1 cellular context compared by ENCODE assay signal in genomic region chr20:34888468-34888867, GRCh38.
TF ChIP-seq lines count a peak whose summit lies in the region.

No MANE protein-coding gene starts in this region.

TF ChIP-seq in K562, 482 proteins besides CTCF, POLR2A, EP300 and RAD21 (continued from another document and continues in another):
- TF ChIP-seq THAP12 (CRISPR knock-in tag; IDR thresholded peaks at IDR 0.05): no peak
- TF ChIP-seq CTCFL (IDR thresholded peaks at IDR 0.05; ENCODE audit: borderline replicate concordance, insufficient read depth, low read depth, low read length, poor library complexity, severe bottlenecking): no peak
- TF ChIP-seq E2F5 (CRISPR knock-in tag; IDR thresholded peaks at IDR 0.05): no peak
- TF ChIP-seq ZNF347 (CRISPR knock-in tag; IDR thresholded peaks at IDR 0.05; ENCODE audit: low read depth): no peak
- no peak for TF ChIP-seq ZNF280B (CRISPR knock-in tag; IDR thresholded peaks at IDR 0.05)
- no peak for TF ChIP-seq ZSCAN32 (CRISPR knock-in tag; IDR thresholded peaks at IDR 0.05)
- TF ChIP-seq ZNF134 (CRISPR knock-in tag; conservative IDR thresholded peaks at IDR 0.05): no peak
- no peak for TF ChIP-seq EWSR1 (IDR thresholded peaks at IDR 0.05; ENCODE audit: borderline replicate concordance, low read depth, partially characterized antibody)
- TF ChIP-seq ZNF444 (CRISPR knock-in tag; IDR thresholded peaks at IDR 0.05): no peak
- no peak for TF ChIP-seq SMAD2 (IDR thresholded peaks at IDR 0.05; ENCODE audit: low read depth, low read length)
- no peak for TF ChIP-seq WHSC1 (IDR thresholded peaks at IDR 0.05; ENCODE audit: low read length)
- TF ChIP-seq U2AF1 (optimal IDR thresholded peaks at IDR 0.05; ENCODE audit: low read depth, low read length): no peak
- TF ChIP-seq ZNF277 (CRISPR knock-in tag; IDR thresholded peaks at IDR 0.05; ENCODE audit: borderline replicate concordance): no peak
- no peak for TF ChIP-seq TEAD1 (CRISPR knock-in tag; IDR thresholded peaks at IDR 0.05)
- no peak for TF ChIP-seq E2F1 (CRISPR knock-in tag; IDR thresholded peaks at IDR 0.05)
- no peak for TF ChIP-seq BDP1 (IDR thresholded peaks at IDR 0.05; ENCODE audit: insufficient read depth, insufficient read length)
- TF ChIP-seq BRD4 (IDR thresholded peaks at IDR 0.05): no peak
- TF ChIP-seq NFE2L1 (tag; IDR thresholded peaks at IDR 0.05; ENCODE audit: borderline replicate concordance, low read depth): no peak
- no peak for TF ChIP-seq ZNF644 (tag; IDR thresholded peaks at IDR 0.05; ENCODE audit: low read depth)
- no peak for TF ChIP-seq TBP (optimal IDR thresholded peaks at IDR 0.05; ENCODE audit: low read depth, low read length)
- no peak for TF ChIP-seq TFAM (CRISPR knock-in tag; conservative IDR thresholded peaks at IDR 0.05)
- no peak for TF ChIP-seq POLR3A (IDR thresholded peaks at IDR 0.05; ENCODE audit: borderline replicate concordance, extremely low read depth, insufficient read depth, insufficient read length)
- TF ChIP-seq SNIP1 (IDR thresholded peaks at IDR 0.05; ENCODE audit: low read depth): no peak
- TF ChIP-seq RBBP5 (IDR thresholded peaks at IDR 0.05; ENCODE audit: borderline replicate concordance, insufficient read depth, low read length, poor library complexity, severe bottlenecking): no peak
- no peak for TF ChIP-seq ZNF707 (CRISPR knock-in tag; conservative IDR thresholded peaks at IDR 0.05)
- TF ChIP-seq ZNF75A (CRISPR knock-in tag; IDR thresholded peaks at IDR 0.05): no peak
- TF ChIP-seq ERF (CRISPR knock-in tag; IDR thresholded peaks at IDR 0.05): no peak
- peak; percentile 53 for TF ChIP-seq ZNF592 (IDR thresholded peaks at IDR 0.05)
- TF ChIP-seq ZNF41 (CRISPR knock-in tag; conservative IDR thresholded peaks at IDR 0.05): no peak
- TF ChIP-seq THRB (CRISPR knock-in tag; conservative IDR thresholded peaks at IDR 0.05): 0 out of 2 replicates have a peak, but pooled peaks have one; percentile 54
- TF ChIP-seq ZBTB8A (IDR thresholded peaks at IDR 0.05; ENCODE audit: partially characterized antibody): no peak
- TF ChIP-seq ZNF655 (CRISPR knock-in tag; IDR thresholded peaks at IDR 0.05): no peak
- no peak for TF ChIP-seq ZBTB9 (CRISPR knock-in tag; IDR thresholded peaks at IDR 0.05)
- TF ChIP-seq ATF6 (CRISPR knock-in tag; IDR thresholded peaks at IDR 0.05): no peak
- no peak for TF ChIP-seq ZNF408 (CRISPR knock-in tag; IDR thresholded peaks at IDR 0.05; ENCODE audit: low read depth)
- TF ChIP-seq RB1 (IDR thresholded peaks at IDR 0.05; ENCODE audit: low read depth): no peak
- TF ChIP-seq KDM5B (IDR thresholded peaks at IDR 0.05; ENCODE audit: insufficient replicate concordance, low read depth, low read length): no peak
- TF ChIP-seq DIDO1 (tag; IDR thresholded peaks at IDR 0.05; ENCODE audit: low read depth): no peak
- no peak for TF ChIP-seq SLC30A9 (CRISPR knock-in tag; IDR thresholded peaks at IDR 0.05)
- no peak for TF ChIP-seq ZBTB17 (CRISPR knock-in tag; IDR thresholded peaks at IDR 0.05)
- TF ChIP-seq E2F3 (CRISPR knock-in tag; IDR thresholded peaks at IDR 0.05): no peak
- no peak for TF ChIP-seq ZNF436 (CRISPR knock-in tag; IDR thresholded peaks at IDR 0.05)
